Comparison of ENCODE assay signal across 8 cellular contexts in genomic region chr18:71018816-71019215, GRCh38.
"Had no signal": no experiment of that assay in that cellular context is flagged by ENCODE, and none has a peak within 500 bp of the region (broad histone marks: within the 10 kb centered on the region; RNA-seq: fewer than 3 reads in every experiment).

No MANE protein-coding gene starts in this region.

- H3K4me3 ChIP-seq: GM12878 had no signal

- FAIRE-seq: G401.6, GM12878, GM12891, GM12892, GM18507, GM19239 had no signal

- ATAC-seq: GM12878 had no signal

- DNase-seq: GDM1, GF-D8 had no signal
